ENCODE assay signal across 1 cellular context in the genomic region with DNA sequence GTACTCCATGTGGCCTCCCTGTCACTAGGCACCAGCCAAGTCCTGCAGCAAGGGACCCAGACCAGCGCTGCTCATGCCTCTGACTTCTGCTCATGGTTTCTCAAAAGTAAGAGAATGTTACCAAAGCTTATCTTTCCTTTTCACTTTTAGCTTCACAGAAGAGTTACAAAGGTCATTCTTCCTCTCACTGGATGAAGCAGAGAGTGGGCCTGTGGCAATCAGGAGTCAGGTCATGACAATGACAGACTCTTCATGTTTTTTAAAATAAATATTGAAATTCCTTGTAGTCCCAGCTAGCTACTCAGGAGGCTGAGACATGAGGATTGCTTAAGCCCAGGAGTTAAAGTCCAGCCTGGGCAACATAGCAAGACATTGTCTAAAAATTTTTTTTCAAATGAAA.
TF ChIP-seq lines count a peak whose summit lies in the region.

No MANE protein-coding gene starts in this region.

TF ChIP-seq in H1, 55 proteins besides CTCF, POLR2A, EP300 and RAD21 (continued from another document):
- TF ChIP-seq KDM1A (IDR thresholded peaks at IDR 0.05; ENCODE audit: borderline replicate concordance, low read length) (no peak), TBP (IDR thresholded peaks at IDR 0.05; ENCODE audit: low read depth, low read length) (no peak), BRCA1 (IDR thresholded peaks at IDR 0.05; ENCODE audit: low read depth, low read length) (no peak), SAP30 (IDR thresholded peaks at IDR 0.05; ENCODE audit: insufficient read depth, insufficient replicate concordance, low read length) (no peak), SIRT6 (IDR thresholded peaks at IDR 0.05; ENCODE audit: low read length) (no peak), SRF (IDR thresholded peaks at IDR 0.05; ENCODE audit: low read depth, low read length) (no peak), CREB1 (IDR thresholded peaks at IDR 0.05) (no peak), EZH2 (IDR thresholded peaks at IDR 0.05; ENCODE audit: low read depth, low read length, severe bottlenecking) (no peak), YY1 (IDR thresholded peaks at IDR 0.05; ENCODE audit: low read depth, low read length) (no peak)
- TF ChIP-seq, protein P1, sequence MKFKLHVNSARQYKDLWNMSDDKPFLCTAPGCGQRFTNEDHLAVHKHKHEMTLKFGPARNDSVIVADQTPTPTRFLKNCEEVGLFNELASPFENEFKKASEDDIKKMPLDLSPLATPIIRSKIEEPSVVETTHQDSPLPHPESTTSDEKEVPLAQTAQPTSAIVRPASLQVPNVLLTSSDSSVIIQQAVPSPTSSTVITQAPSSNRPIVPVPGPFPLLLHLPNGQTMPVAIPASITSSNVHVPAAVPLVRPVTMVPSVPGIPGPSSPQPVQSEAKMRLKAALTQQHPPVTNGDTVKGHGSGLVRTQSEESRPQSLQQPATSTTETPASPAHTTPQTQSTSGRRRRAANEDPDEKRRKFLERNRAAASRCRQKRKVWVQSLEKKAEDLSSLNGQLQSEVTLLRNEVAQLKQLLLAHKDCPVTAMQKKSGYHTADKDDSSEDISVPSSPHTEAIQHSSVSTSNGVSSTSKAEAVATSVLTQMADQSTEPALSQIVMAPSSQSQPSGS (IDR thresholded peaks at IDR 0.05; ENCODE audit: low read length), result no peak
